Comparison of ENCODE assay signal across 16 cellular contexts in the genomic region with DNA sequence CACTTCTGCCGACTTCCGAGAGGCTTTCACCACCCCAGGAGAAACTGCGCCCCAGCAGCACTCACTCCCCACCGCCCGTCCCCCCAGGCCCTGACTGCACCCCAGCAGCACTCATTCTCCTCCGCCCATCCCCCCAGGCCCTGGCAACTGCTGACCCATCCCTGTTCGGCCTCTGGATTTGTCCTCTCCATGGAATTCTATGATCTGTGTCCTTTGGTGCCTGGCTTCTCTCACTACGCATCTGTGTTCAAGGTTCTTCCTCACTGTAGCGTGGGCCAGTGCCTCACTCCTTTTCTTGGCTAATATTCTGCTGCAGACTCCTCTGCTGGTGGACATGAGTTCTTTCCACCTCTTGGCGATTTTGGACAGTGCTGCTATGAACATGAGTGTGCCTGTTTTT.
DNase-seq lines count a peak whose midpoint lies in the region; ATAC-seq, FAIRE-seq and TF ChIP-seq lines count a peak whose summit lies in the region.
"Had no signal": no experiment of that assay in that cellular context is flagged by ENCODE, and none has a peak within 500 bp of the region (broad histone marks: within the 10 kb centered on the region; RNA-seq: fewer than 3 reads in every experiment).

No MANE protein-coding gene starts in this region.

- POLR2A ChIA-PET in WTC11 (lab: Charles Lee), result no interaction called here
- POLR2A ChIA-PET in H1 (lab: Charles Lee; ENCODE audit: partially characterized antibody), result no interaction called here

- no peak overlapping the region for H4K5ac ChIP-seq in H1 (ENCODE audit: insufficient read length, low read depth, low read length)

- H3K4me3 ChIP-seq in cardiac muscle cell (no peak overlapping the region), H1 (ENCODE audit: extremely low read depth in 1 of 4, insufficient read depth in 2 of 4, low read depth in 3 of 4, low read length in 4 of 4) (no peak overlapping the region)
- H3K4me3 ChIP-seq: GM23248 had no signal

- TF ChIP-seq EP300 in H1 (IDR thresholded peaks at IDR 0.05; ENCODE audit: borderline replicate concordance in 1 of 2, low read depth in 2 of 2, low read length in 2 of 2), result no peak

- H4K8ac ChIP-seq in H1 (ENCODE audit: extremely low read depth, insufficient read depth, low read length), result no peak overlapping the region

- no peak overlapping the region for H2BK5ac ChIP-seq in H1 (ENCODE audit: low read depth, low read length)

- 84% methylated on average over 10 of the region's 10 CpGs; no CpG with 5 or more reads in 1 of the 2 experiments for WGBS in H1 (ENCODE audit: extremely low coverage in 1 of 2, insufficient coverage in 1 of 2, insufficient read length in 1 of 2, insufficient replicate concordance in 2 of 2, low coverage in 1 of 2, low lambda C conversion rate in 2 of 2, missing lambda C conversion rate in 1 of 2), 2 experiments

- intact Hi-C loops in cardiac septum (cut with DNase I), result no loop called here

- H3K27me3 Mint-ChIP-seq in WTC11 (ENCODE audit: low read depth), result no peaks in the 10 kb centered on the region
- H3K27me3 Mint-ChIP-seq: B cell had no signal

- H2AK5ac ChIP-seq in H1 (ENCODE audit: low read depth, low read length), result no peak overlapping the region

- H4K20me1 ChIP-seq in H1 (replicated peaks in 1 of 2; ENCODE audit: control insufficient read depth in 1 of 2, insufficient read depth in 2 of 2, low read length in 2 of 2), result no peaks in the 10 kb centered on the region

- H3K27me3 ChIP-seq in cardiac muscle cell (no peaks in the 10 kb centered on the region), H1 (replicated peaks in 1 of 4; ENCODE audit: control insufficient read depth in 3 of 4, extremely low read depth in 1 of 4, insufficient read depth in 3 of 4, low read length in 3 of 4) (no peaks in the 10 kb centered on the region)

- no peak overlapping the region for H3K9ac ChIP-seq in H1 (replicated peaks in 1 of 4; ENCODE audit: extremely low read depth in 1 of 4, low read depth in 3 of 4, low read length in 3 of 4)
- H3K9ac ChIP-seq: GM23248 had no signal

- H3K79me1 ChIP-seq in H1 (ENCODE audit: low read depth, low read length), result no peaks in the 10 kb centered on the region

- peaks cover 0 to 4% of the 10 kb centered on the region in 2 experiments; a peak in 1 of 4 replicates for H3K79me2 ChIP-seq in H1 (ENCODE audit: control insufficient read depth in 1 of 2, insufficient read depth in 2 of 2, low read length in 2 of 2)

- CTCF ChIA-PET in WTC11 (lab: Charles Lee) (no interaction called here), H1 (lab: Charles Lee; ENCODE audit: partially characterized antibody) (no interaction called here)

- no peaks in the 10 kb centered on the region for H3K36me3 Mint-ChIP-seq in WTC11

- 0 out of 2 replicates have a peak overlapping the region, but pooled peaks have one; percentile 16 for H2BK15ac ChIP-seq in H1 (ENCODE audit: low read length)

- no peak overlapping the region for H3K4ac ChIP-seq in H1 (replicated peaks; ENCODE audit: insufficient read length, low read depth, low read length)

- no peak overlapping the region for H3K4me2 ChIP-seq in H1 (ENCODE audit: insufficient read depth in 1 of 2, low read depth in 2 of 2, low read length in 2 of 2)

- TF ChIP-seq CTCF in cardiac muscle cell (IDR thresholded peaks at IDR 0.05; ENCODE audit: low read depth, low read length) (no peak), WTC11 (IDR thresholded peaks at IDR 0.05) (no peak), H1 (IDR thresholded peaks at IDR 0.05; ENCODE audit: control extremely low read depth in 1 of 3, insufficient read depth in 1 of 3, low read depth in 1 of 3, low read length in 3 of 3) (no peak)

- no peak for TF ChIP-seq POLR2A in H1 (IDR thresholded peaks at IDR 0.05; ENCODE audit: control extremely low read depth in 1 of 2, low read depth in 2 of 2, low read length in 2 of 2)

- H3K23ac ChIP-seq in H1 (ENCODE audit: insufficient read length), result no peak overlapping the region

- no peak for TF ChIP-seq RAD21 in H1 (IDR thresholded peaks at IDR 0.05 in 1 of 2, conservative IDR thresholded peaks at IDR 0.05 in 1 of 2; ENCODE audit: low read depth in 2 of 2, low read length in 2 of 2)

- no peaks in the 10 kb centered on the region for H3K23me2 ChIP-seq in H1 (ENCODE audit: low read depth, low read length)

- no peak for FAIRE-seq in H1 (lab: Jason Lieb, UNC)

- H3K27ac ChIP-seq in cardiac muscle cell (peak overlapping the region; percentile 91), H1 (ENCODE audit: low read depth, low read length) (no peak overlapping the region)
- H3K27ac ChIP-seq: GM23248 had no signal

- H3K9me3 Mint-ChIP-seq in WTC11, result no peaks in the 10 kb centered on the region
- H3K9me3 Mint-ChIP-seq: CD4-positive, alpha-beta T cell had no signal

- H3K36me3 ChIP-seq in cardiac muscle cell (no peaks in the 10 kb centered on the region), H1 (ENCODE audit: control insufficient read depth in 2 of 4, insufficient read depth in 4 of 4, low read length in 3 of 4) (no peaks in the 10 kb centered on the region; a peak in 1 of 8 replicates)

- no peak overlapping the region for H3K4me3 Mint-ChIP-seq in WTC11
- H3K4me3 Mint-ChIP-seq: B cell; CD4-positive, alpha-beta T cell had no signal

- no peak overlapping the region for H4K91ac ChIP-seq in H1 (replicated peaks; ENCODE audit: insufficient read length, low read length)

- DNase-seq in cardiac muscle cell (ENCODE audit: low read depth in 1 of 2, low spot score in 1 of 2), result no peak
- DNase-seq in cardiac septum (ENCODE audit: low spot score), result no peak
- no peak for DNase-seq in WTC11 (ENCODE audit: low spot score)
- no peak for DNase-seq in H1 (ENCODE audit: low read depth in 1 of 2, low spot score in 2 of 2)
- no peak for DNase-seq in stimulated activated CD4-positive, alpha-beta T cell treated with anti-CD3 and anti-CD28 coated beads, Interleukin-12 subunit alpha, Interleukin-12 subunit beta, amount 100 ng/mL, for 4 hours
- DNase-seq in Ammon's horn (ENCODE audit: low spot score), result no peak
- DNase-seq: 8988T; ACHN; C1 segment of cervical spinal cord; Calu3; CD4-positive, alpha-beta T cell; DMS 273 treated with DMSO at 0.1 percent for 48 hours; GM23248; H7 had no signal

- no peak overlapping the region for H2BK12ac ChIP-seq in H1 (ENCODE audit: low read depth, low read length)

- 0 out of 2 replicates have a peak overlapping the region, but pooled peaks have one; percentile 32 for H2BK20ac ChIP-seq in H1 (ENCODE audit: low read length)

- H2AFZ ChIP-seq in H1 (ENCODE audit: low read length), result no peak overlapping the region
- H2AFZ ChIP-seq: GM23248 had no signal

- peaks cover 78% of the 10 kb centered on the region for H3K4me1 ChIP-seq in cardiac muscle cell (ENCODE audit: low read depth)
- H3K4me1 ChIP-seq in H1 (replicated peaks in 1 of 4; ENCODE audit: control insufficient read depth in 3 of 4, insufficient read depth in 4 of 4, low read length in 3 of 4), result no peaks in the 10 kb centered on the region; a peak in 1 of 7 replicates

- H3K14ac ChIP-seq in H1 (ENCODE audit: insufficient read length), result no peak overlapping the region

- H3K27ac Mint-ChIP-seq in WTC11, result peak overlapping the region; percentile 26; the same call in 1 of the 2 replicates
- H3K27ac Mint-ChIP-seq: B cell; CD4-positive, alpha-beta T cell had no signal

- H3K9me3 ChIP-seq in cardiac muscle cell (ENCODE audit: low read depth) (no peaks in the 10 kb centered on the region), H1 (ENCODE audit: insufficient read depth in 2 of 2, low read depth in 1 of 2, low read length in 1 of 2) (peaks cover 9 to 11% of the 10 kb centered on the region in 2 experiments; a peak in 3 of 4 replicates)

- H3K4me1 Mint-ChIP-seq in WTC11, result peaks cover 4% of the 10 kb centered on the region
- H3K4me1 Mint-ChIP-seq: B cell had no signal

- ATAC-seq in WTC11 (no peak), GM21367 (IDR thresholded peaks at IDR 0.05; ENCODE audit: unreplicated experiment) (no peak)

- H3K18ac ChIP-seq in H1 (ENCODE audit: extremely low read depth, low read length), result no peak overlapping the region

- H3K56ac ChIP-seq in H1 (replicated peaks; ENCODE audit: insufficient read length, low read depth, low read length), result no peak overlapping the region

- H2BK120ac ChIP-seq in H1 (replicated peaks; ENCODE audit: low read depth, low read length), result no peak overlapping the region

TF ChIP-seq in WTC11, 78 proteins besides CTCF, POLR2A, EP300 and RAD21:
- no peak for TF ChIP-seq RORB (CRISPR knock-in tag; IDR thresholded peaks at IDR 0.05)
- TF ChIP-seq, protein P1, sequence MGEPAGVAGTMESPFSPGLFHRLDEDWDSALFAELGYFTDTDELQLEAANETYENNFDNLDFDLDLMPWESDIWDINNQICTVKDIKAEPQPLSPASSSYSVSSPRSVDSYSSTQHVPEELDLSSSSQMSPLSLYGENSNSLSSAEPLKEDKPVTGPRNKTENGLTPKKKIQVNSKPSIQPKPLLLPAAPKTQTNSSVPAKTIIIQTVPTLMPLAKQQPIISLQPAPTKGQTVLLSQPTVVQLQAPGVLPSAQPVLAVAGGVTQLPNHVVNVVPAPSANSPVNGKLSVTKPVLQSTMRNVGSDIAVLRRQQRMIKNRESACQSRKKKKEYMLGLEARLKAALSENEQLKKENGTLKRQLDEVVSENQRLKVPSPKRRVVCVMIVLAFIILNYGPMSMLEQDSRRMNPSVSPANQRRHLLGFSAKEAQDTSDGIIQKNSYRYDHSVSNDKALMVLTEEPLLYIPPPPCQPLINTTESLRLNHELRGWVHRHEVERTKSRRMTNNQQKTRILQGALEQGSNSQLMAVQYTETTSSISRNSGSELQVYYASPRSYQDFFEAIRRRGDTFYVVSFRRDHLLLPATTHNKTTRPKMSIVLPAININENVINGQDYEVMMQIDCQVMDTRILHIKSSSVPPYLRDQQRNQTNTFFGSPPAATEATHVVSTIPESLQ (CRISPR knock-in tag; IDR thresholded peaks at IDR 0.05), result no peak

TF ChIP-seq in H1, 55 proteins besides CTCF, POLR2A, EP300 and RAD21 (continues in another document):
- TF ChIP-seq, protein P2, sequence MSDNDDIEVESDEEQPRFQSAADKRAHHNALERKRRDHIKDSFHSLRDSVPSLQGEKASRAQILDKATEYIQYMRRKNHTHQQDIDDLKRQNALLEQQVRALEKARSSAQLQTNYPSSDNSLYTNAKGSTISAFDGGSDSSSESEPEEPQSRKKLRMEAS (IDR thresholded peaks at IDR 0.05), result no peak
- TF ChIP-seq RFX5 (IDR thresholded peaks at IDR 0.05; ENCODE audit: borderline replicate concordance, low read depth, low read length) (peak; percentile 79; the same call in 1 of the 2 replicates), NRF1 (IDR thresholded peaks at IDR 0.05; ENCODE audit: low read depth, low read length) (no peak)
